9 cellular contexts compared by ENCODE assay signal in genomic region chr20:39800111-39800510, GRCh38.
DNase-seq lines count a peak whose midpoint lies in the region; ATAC-seq and TF ChIP-seq lines count a peak whose summit lies in the region.
"Had no signal": no experiment of that assay in that cellular context is flagged by ENCODE, and none has a peak within 500 bp of the region (broad histone marks: within the 10 kb centered on the region; RNA-seq: fewer than 3 reads in every experiment).

No MANE protein-coding gene starts in this region.

- H3K9me3 Mint-ChIP-seq in Caco-2 (ENCODE audit: unreplicated experiment): no peaks in the 10 kb centered on the region

- POLR2A ChIA-PET in Caco-2 (lab: Charles Lee): no interaction called here

- CTCF ChIA-PET in Caco-2 (lab: Charles Lee): no interaction called here

- H3K36me3 ChIP-seq in Caco-2 (ENCODE audit: control insufficient read depth, insufficient read depth, low read length): no peaks in the 10 kb centered on the region
- H3K36me3 ChIP-seq: uterus had no signal

- H3K4me3 Mint-ChIP-seq in Caco-2 (ENCODE audit: unreplicated experiment): no peak overlapping the region

- no peak overlapping the region for H3K4me3 ChIP-seq in fibroblast of the aortic adventitia (ENCODE audit: low read depth, low read length)
- H3K4me3 ChIP-seq in Caco-2 (ENCODE audit: low read depth, low read length): no peak overlapping the region
- H3K4me3 ChIP-seq: uterus had no signal

- ATAC-seq in GM21423 (IDR thresholded peaks at IDR 0.05; ENCODE audit: unreplicated experiment): peak; percentile 84
- peak; percentile 86 for ATAC-seq in HG03442 (IDR thresholded peaks at IDR 0.05; ENCODE audit: unreplicated experiment)

- no peaks in the 10 kb centered on the region for H3K4me1 Mint-ChIP-seq in Caco-2 (ENCODE audit: low read depth, unreplicated experiment)

- no peaks in the 10 kb centered on the region for H3K27me3 ChIP-seq in Caco-2 (replicated peaks; ENCODE audit: control insufficient read depth, insufficient read depth, low read length)
- H3K27me3 ChIP-seq: uterus had no signal

- H3K9me3 ChIP-seq in Caco-2: no peaks in the 10 kb centered on the region
- H3K9me3 ChIP-seq: uterus had no signal

- no peaks in the 10 kb centered on the region for H3K4me1 ChIP-seq in Caco-2
- H3K4me1 ChIP-seq: uterus had no signal

- H3K36me3 Mint-ChIP-seq in Caco-2 (ENCODE audit: insufficient read depth, unreplicated experiment): no peaks in the 10 kb centered on the region

- intact Hi-C loops in Caco-2 (cut with micrococcal nuclease; ENCODE audit: unreplicated experiment): no loop called here

- peaks cover 10% of the 10 kb centered on the region for H3K27me3 Mint-ChIP-seq in Caco-2 (ENCODE audit: insufficient read depth, unreplicated experiment)

- DNase-seq in GM04504 (ENCODE audit: low read depth) (peak; percentile 24), fibroblast of the aortic adventitia (ENCODE audit: low read depth) (peak; percentile 47), MV-4-11 (lab: John Stamatoyannopoulos, UW) (no peak), AML-193 (lab: John Stamatoyannopoulos, UW) (no peak), Caco-2 (no peak), D341Med (ENCODE audit: low spot score) (no peak)

- H3K27ac Mint-ChIP-seq in Caco-2 (ENCODE audit: unreplicated experiment): no peak overlapping the region

- TF ChIP-seq CTCF in fibroblast of the aortic adventitia (IDR thresholded peaks at IDR 0.05; ENCODE audit: insufficient read depth, low read length) (no peak), Caco-2 (IDR thresholded peaks at IDR 0.05; ENCODE audit: insufficient read depth in 1 of 2, low read depth in 1 of 2, low read length in 1 of 2, severe bottlenecking in 1 of 2, unreplicated experiment in 1 of 2) (no peak)

- no TSS peak for BruUV-seq in Caco-2 (replicated peaks; lab: Mats Ljungman, UMichigan)

Comparison
In these comparisons a context has a peak if more than half of its experiments do, and no peak if none do; other contexts are left out.
1. DNase-seq: peak in GM04504 (single experiment) and fibroblast of the aortic adventitia (single experiment); none in MV-4-11 (single experiment), AML-193 (0 of 2), Caco-2 (0 of 2) and D341Med (single experiment).